In genomic region chr1:43977376-43978263, GRCh38 we compare ENCODE assay signal across 9 cellular contexts. TPM values are rescaled to one million over a fixed set of nuclear protein-coding genes. Genes with fewer than 3 reads are reported as not detected.
DNase-seq lines count a peak whose midpoint lies in the region; ATAC-seq and TF ChIP-seq lines count a peak whose summit lies in the region.
"Had no signal": no experiment of that assay in that cellular context is flagged by ENCODE, and none has a peak within 500 bp of the region (broad histone marks: within the 10 kb centered on the region; RNA-seq: fewer than 3 reads in every experiment).

No MANE protein-coding gene starts in this region.

- no peaks in the 10 kb centered on the region for H3K9me2 ChIP-seq in neural cell (ENCODE audit: insufficient read depth, low read length)

- dilution Hi-C loops in IMR-90 (cut with HindIII; ENCODE audit: low sequenced_read_pairs, unreplicated experiment), result no loop called here

- no peak for TF ChIP-seq EP300 in neural cell (conservative IDR thresholded peaks at IDR 0.05; ENCODE audit: poor library complexity, severe bottlenecking)
- no peak for TF ChIP-seq EP300 in stomach (IDR thresholded peaks at IDR 0.05)
- no peak for TF ChIP-seq EP300 in esophagus muscularis mucosa (IDR thresholded peaks at IDR 0.05)

- no peak overlapping the region for H4K91ac ChIP-seq in IMR-90 (ENCODE audit: insufficient read depth, low read depth, low read length)

- peaks cover 19% of the 10 kb centered on the region for H3K36me3 ChIP-seq in CD8-positive, alpha-beta T cell (ENCODE audit: insufficient read depth, low read length)
- H3K36me3 ChIP-seq in IMR-90 (ENCODE audit: control insufficient read depth, insufficient read depth, low read length) (peaks cover 30% of the 10 kb centered on the region), neural cell (ENCODE audit: insufficient read depth, low read length) (no peaks in the 10 kb centered on the region), stomach (peaks cover 12 to 45% (median 26%) of the 10 kb centered on the region in 4 donors), lower lobe of right lung (peaks cover 26% of the 10 kb centered on the region), esophagus muscularis mucosa (peaks cover 13 to 40% (median 33%) of the 10 kb centered on the region in 4 donors)

- H3F3A ChIP-seq in neural cell (ENCODE audit: insufficient read depth, low read length, poor library complexity, severe bottlenecking), result no peaks in the 10 kb centered on the region

- H2BK5ac ChIP-seq in IMR-90 (ENCODE audit: low read depth, low read length, poor library complexity, severe bottlenecking), result no peak overlapping the region

- no peak overlapping the region for H3K27ac Mint-ChIP-seq in CD8-positive, alpha-beta T cell
- no peak overlapping the region for H3K27ac Mint-ChIP-seq in activated naive CD8-positive, alpha-beta T cell treated with anti-CD3 and anti-CD28 coated beads for 36 hours

- BruUV-seq in IMR-90 (replicated peaks; lab: Mats Ljungman, UMichigan), result no TSS peak

- peaks cover 42% of the 10 kb centered on the region for H3K9me1 ChIP-seq in IMR-90 (ENCODE audit: insufficient read depth, low read length)

- H2AK5ac ChIP-seq in IMR-90 (ENCODE audit: low read depth, low read length), result no peak overlapping the region

- H3K9ac ChIP-seq in IMR-90 (ENCODE audit: low read depth, low read length), result no peak overlapping the region
- H3K9ac ChIP-seq in neural cell (ENCODE audit: low read length), result peak overlapping the region; percentile 76

- no peak overlapping the region for H3K4me3 ChIP-seq in CD8-positive, alpha-beta T cell (ENCODE audit: low read depth, low read length)
- H3K4me3 ChIP-seq in IMR-90 (ENCODE audit: insufficient read depth, low read depth, low read length) (no peak overlapping the region), neural cell (ENCODE audit: low read length) (peak overlapping the region; percentile 94), stomach (peak overlapping the region in 1 of 4 donors; percentile 72), lower lobe of right lung (no peak overlapping the region), esophagus muscularis mucosa (no peak overlapping the region)

- H3K4me3 Mint-ChIP-seq in CD8-positive, alpha-beta T cell, result peak overlapping the region; percentile 92
- H3K4me3 Mint-ChIP-seq in activated naive CD8-positive, alpha-beta T cell treated with anti-CD3 and anti-CD28 coated beads for 36 hours, result peak overlapping the region; percentile 82

- no peak overlapping the region for H2BK15ac ChIP-seq in IMR-90 (ENCODE audit: low read depth, low read length)

- H3K56ac ChIP-seq in IMR-90 (ENCODE audit: extremely low read depth, insufficient read depth, low read length), result no peak overlapping the region

- in situ Hi-C loops in IMR-90 (cut with MboI; ENCODE audit: low sequenced_read_pairs), result no loop called here

- TF ChIP-seq POLR2A in IMR-90 (IDR thresholded peaks at IDR 0.05; ENCODE audit: low read depth, low read length), result no peak
- TF ChIP-seq POLR2A in stomach (IDR thresholded peaks at IDR 0.05), result no peak
- no peak for TF ChIP-seq POLR2A in esophagus muscularis mucosa (IDR thresholded peaks at IDR 0.05; ENCODE audit: low read depth)

- H3K79me2 ChIP-seq in neural cell (replicated peaks; ENCODE audit: insufficient read depth, low read length), result peaks cover 40% of the 10 kb centered on the region

- intact Hi-C loops in CD8-positive, alpha-beta T cell (cut with DNase I, micrococcal nuclease), result loop anchor here (5.0 to 10.0 kb wide), 5 partner anchors 235 to 1643 kb away; partner anchors contain the start of genes ARMH1 (in 1 of the 2), CDC20 (in 1 of the 2), DMAP1 (in 1 of the 2) and FOXJ3 (in 1 of the 2)
- intact Hi-C loops in IMR-90 (cut with micrococcal nuclease) (no loop called here), stomach (cut with DNase I; ENCODE audit: low total_unique reads) (no loop called here), lower lobe of right lung (cut with DNase I) (no loop called here), esophagus muscularis mucosa (cut with DNase I) (no loop called here)

- no peaks in the 10 kb centered on the region for H3K9me3 ChIP-seq in CD8-positive, alpha-beta T cell (ENCODE audit: low read length)
- H3K9me3 ChIP-seq in IMR-90 (ENCODE audit: control insufficient read depth, insufficient read depth, low read length) (no peaks in the 10 kb centered on the region), neural cell (ENCODE audit: low read length) (no peaks in the 10 kb centered on the region), stomach (no peaks in the 10 kb centered on the region), lower lobe of right lung (no peaks in the 10 kb centered on the region), esophagus muscularis mucosa (no peaks in the 10 kb centered on the region)
- H3K9me3 ChIP-seq: suprapubic skin had no signal

- H3K23ac ChIP-seq in IMR-90 (ENCODE audit: low read depth, low read length), result no peak overlapping the region

- peaks cover 53% of the 10 kb centered on the region for H3K4me1 Mint-ChIP-seq in CD8-positive, alpha-beta T cell (ENCODE audit: low read depth)
- peaks cover 46% of the 10 kb centered on the region for H3K4me1 Mint-ChIP-seq in activated naive CD8-positive, alpha-beta T cell treated with anti-CD3 and anti-CD28 coated beads for 36 hours

- H2BK20ac ChIP-seq in IMR-90 (ENCODE audit: low read depth, low read length), result no peak overlapping the region

- peaks cover 13% of the 10 kb centered on the region for H3K27me3 Mint-ChIP-seq in CD8-positive, alpha-beta T cell (ENCODE audit: low read depth)
- H3K27me3 Mint-ChIP-seq in activated naive CD8-positive, alpha-beta T cell treated with anti-CD3 and anti-CD28 coated beads for 36 hours, result peaks cover 5% of the 10 kb centered on the region

- no peaks in the 10 kb centered on the region for H3K27me3 ChIP-seq in CD8-positive, alpha-beta T cell (ENCODE audit: insufficient read depth, low read length)
- H3K27me3 ChIP-seq in IMR-90 (ENCODE audit: control insufficient read depth, insufficient read depth, low read length) (no peaks in the 10 kb centered on the region), neural cell (ENCODE audit: insufficient read depth, low read depth, low read length) (no peaks in the 10 kb centered on the region), stomach (no peaks in the 10 kb centered on the region), lower lobe of right lung (ENCODE audit: low read depth) (no peaks in the 10 kb centered on the region), esophagus muscularis mucosa (no peaks in the 10 kb centered on the region)
- H3K27me3 ChIP-seq: suprapubic skin had no signal

- H3K14ac ChIP-seq in IMR-90 (replicated peaks; ENCODE audit: low read depth, low read length), result no peak overlapping the region

- peak overlapping the region; percentile 21 for H2AK9ac ChIP-seq in IMR-90 (replicated peaks; ENCODE audit: low read depth, low read length, poor library complexity)

- no peak overlapping the region for H3K18ac ChIP-seq in IMR-90 (ENCODE audit: low read depth, low read length)

- peaks cover 43 to 70% of the 10 kb centered on the region in 2 experiments; a peak in 3 of 4 replicates for H3K79me1 ChIP-seq in IMR-90 (ENCODE audit: low read depth in 1 of 2, low read length in 2 of 2)

- no peaks in the 10 kb centered on the region for H3K9me3 Mint-ChIP-seq in CD8-positive, alpha-beta T cell
- H3K9me3 Mint-ChIP-seq in activated naive CD8-positive, alpha-beta T cell treated with anti-CD3 and anti-CD28 coated beads for 36 hours, result no peaks in the 10 kb centered on the region

- POLR2A ChIA-PET in CD8-positive, alpha-beta T cell (lab: Charles Lee), result interaction anchor here (0.9 kb wide), 1 partner anchor 11 kb away, joined by 3 read pairs; no protein-coding TSS in a partner anchor
- POLR2A ChIA-PET in IMR-90 (lab: Charles Lee; ENCODE audit: unreplicated experiment), result no interaction called here

- H2AFZ ChIP-seq in IMR-90 (replicated peaks; ENCODE audit: low read length, poor library complexity) (no peak overlapping the region), neural cell (ENCODE audit: low read depth, low read length) (no peak overlapping the region)

- no peak overlapping the region for H4K8ac ChIP-seq in IMR-90 (ENCODE audit: low read depth in 2 of 2, low read length in 2 of 2)

- no peak for TF ChIP-seq RAD21 in IMR-90 (IDR thresholded peaks at IDR 0.05; ENCODE audit: low read length)
- no peak for TF ChIP-seq RAD21 in neural cell (conservative IDR thresholded peaks at IDR 0.05)

- no peak for TF ChIP-seq CTCF in CD8-positive, alpha-beta T cell (IDR thresholded peaks at IDR 0.05)
- TF ChIP-seq CTCF in IMR-90 (conservative IDR thresholded peaks at IDR 0.05; ENCODE audit: low read depth, low read length), result no peak
- TF ChIP-seq CTCF in neural cell (IDR thresholded peaks at IDR 0.05; ENCODE audit: poor library complexity, severe bottlenecking), result no peak
- TF ChIP-seq CTCF in stomach (IDR thresholded peaks at IDR 0.05), result no peak
- TF ChIP-seq CTCF in lower lobe of right lung (IDR thresholded peaks at IDR 0.05), result no peak
- no peak for TF ChIP-seq CTCF in esophagus muscularis mucosa (IDR thresholded peaks at IDR 0.05)

- H4K20me1 ChIP-seq in IMR-90 (ENCODE audit: insufficient read depth, low read length), result peaks cover 41% of the 10 kb centered on the region
- H4K20me1 ChIP-seq in neural cell (ENCODE audit: insufficient read depth), result peaks cover 3% of the 10 kb centered on the region

- no peak overlapping the region for H3K4ac ChIP-seq in IMR-90 (ENCODE audit: low read depth, low read length)

- no peak for ATAC-seq in CD8-positive, alpha-beta T cell
- ATAC-seq in IMR-90 (ENCODE audit: low read depth), result no peak
- no peak for ATAC-seq in GM18519 (IDR thresholded peaks at IDR 0.05; ENCODE audit: low FRiP score, unreplicated experiment)
- ATAC-seq in lower lobe of right lung, result no peak

- H3K4me2 ChIP-seq in IMR-90 (ENCODE audit: low read depth, low read length), result no peak overlapping the region
- H3K4me2 ChIP-seq in neural cell (ENCODE audit: low read length), result no peak overlapping the region

- H3K4me1 ChIP-seq in CD8-positive, alpha-beta T cell (ENCODE audit: insufficient read depth, low read length), result peaks cover 30% of the 10 kb centered on the region
- H3K4me1 ChIP-seq in IMR-90 (ENCODE audit: control insufficient read depth, insufficient read depth, low read length) (peaks cover 23% of the 10 kb centered on the region), stomach (peaks cover 52 to 71% (median 65%) of the 10 kb centered on the region in 4 donors), lower lobe of right lung (peaks cover 51% of the 10 kb centered on the region), esophagus muscularis mucosa (peaks cover 50 to 71% (median 60%) of the 10 kb centered on the region in 4 donors)

- H3K36me3 Mint-ChIP-seq in CD8-positive, alpha-beta T cell, result peaks cover 43% of the 10 kb centered on the region
- peaks cover 48% of the 10 kb centered on the region for H3K36me3 Mint-ChIP-seq in activated naive CD8-positive, alpha-beta T cell treated with anti-CD3 and anti-CD28 coated beads for 36 hours

- no peak overlapping the region for H2BK120ac ChIP-seq in IMR-90 (ENCODE audit: low read depth, low read length)

- H3K27ac ChIP-seq in CD8-positive, alpha-beta T cell (ENCODE audit: low read depth, low read length), result no peak overlapping the region
- no peak overlapping the region for H3K27ac ChIP-seq in IMR-90 (ENCODE audit: insufficient read depth, low read length)
- no peak overlapping the region for H3K27ac ChIP-seq in neural cell (ENCODE audit: low read length)
- H3K27ac ChIP-seq in stomach, result peak overlapping the region in 1 of 5 donors; percentile 70
- H3K27ac ChIP-seq in lower lobe of right lung, result no peak overlapping the region
- peak overlapping the region in 1 of 4 donors; percentile 51 for H3K27ac ChIP-seq in esophagus muscularis mucosa (replicated peaks in 1 of 4)
- H3K27ac ChIP-seq: suprapubic skin had no signal

- DNase-seq in CD8-positive, alpha-beta T cell, result no peak
- no peak for DNase-seq in IMR-90
- no peak for DNase-seq in activated naive CD8-positive, alpha-beta T cell treated with anti-CD3 and anti-CD28 coated beads for 36 hours
- DNase-seq in stomach, result no peak
- DNase-seq in lower lobe of right lung, result no peak
- DNase-seq in esophagus muscularis mucosa (ENCODE audit: extremely low spot score), result no peak

- H4K5ac ChIP-seq in IMR-90 (ENCODE audit: low read depth, low read length), result no peak overlapping the region

- CTCF ChIA-PET in CD8-positive, alpha-beta T cell (lab: Charles Lee), result interaction anchor here (1.0 to 1.7 kb wide), 2 partner anchors 13 to 32 kb away, joined by 4 to 5 read pairs; partner anchors contain the start of gene CCDC24
- CTCF ChIA-PET in IMR-90 (lab: Yijun Ruan, JAX), result no interaction called here

- 79% methylated on average over 2 of the region's 9 CpGs; no CpG with 5 or more reads in 1 of the 2 experiments for WGBS in IMR-90 (ENCODE audit: extremely low coverage in 2 of 2, insufficient read length in 1 of 2), 2 experiments
- WGBS in stomach, 5 donors, result 81 to 86% (median 82%) methylated on average over 9 of the region's 9 CpGs
- WGBS in esophagus muscularis mucosa, result 88% methylated on average over 9 of the region's 9 CpGs

RNA-seq across cellular contexts. Expression of gene B4GALT2, which starts 1.4 kb away (rescaled TPM):
- total RNA-seq in CD8-positive, alpha-beta T cell, result under 1 TPM; 0.42 to 0.71 TPM
- total RNA-seq in IMR-90 (2012; rRNA removed), result 57.2 and 60.8 TPM in 2 replicates
- polyA plus RNA-seq in IMR-90 (2012; rRNA removed), result 52.3 and 74.7 TPM in 2 replicates
- polyA plus RNA-seq in IMR-90 (2012; cell fraction: cytosol; rRNA removed), result 67.7 and 79.7 TPM in 2 replicates
- polyA plus RNA-seq in IMR-90 (2012; cell fraction: nucleus; rRNA removed; ENCODE audit: low replicate concordance), result 31.2 and 77.9 TPM in 2 replicates
- 10 to 100 TPM; 38.5 to 41.6 TPM for total RNA-seq in activated naive CD8-positive, alpha-beta T cell treated with anti-CD3 and anti-CD28 coated beads for 36 hours
- 129 and 147 TPM in 2 replicates for polyA plus RNA-seq in neural cell
- polyA minus RNA-seq in neural cell, result 117 and 141 TPM in 2 replicates
- 10 to 100 TPM; 15.2 to 30.9 (median 23.8) TPM for total RNA-seq in stomach
- polyA plus RNA-seq in stomach, result 10 to 100 TPM; 19.9 to 37.4 (median 21.3) TPM
- total RNA-seq in lower lobe of right lung, result 17.3 TPM
- 10 to 100 TPM; 45.3 to 94.5 (median 77.5) TPM for total RNA-seq in esophagus muscularis mucosa

RNA-seq across cellular contexts. Expression of gene ATP6V0B, which starts 2.9 kb away (rescaled TPM):
- total RNA-seq in CD8-positive, alpha-beta T cell, result 10 to 100 TPM; 52.0 to 56.3 TPM
- 72.1 and 80.3 TPM in 2 replicates for total RNA-seq in IMR-90 (2012; rRNA removed)
- 169 and 209 TPM in 2 replicates for polyA plus RNA-seq in IMR-90 (2012; rRNA removed)
- 211 and 228 TPM in 2 replicates for polyA plus RNA-seq in IMR-90 (2012; cell fraction: cytosol; rRNA removed)
- polyA plus RNA-seq in IMR-90 (2012; cell fraction: nucleus; rRNA removed; ENCODE audit: low replicate concordance), result 173 and 195 TPM in 2 replicates
- total RNA-seq in activated naive CD8-positive, alpha-beta T cell treated with anti-CD3 and anti-CD28 coated beads for 36 hours, result 100 to 1,000 TPM; 116 to 122 TPM
- polyA plus RNA-seq in neural cell, result 580 and 705 TPM in 2 replicates
- polyA minus RNA-seq in neural cell, result 239 and 250 TPM in 2 replicates
- 100 to 1,000 TPM in 1 of 5 donors, 10 to 100 TPM in 4; 32.1 to 142 (median 85.2) TPM for total RNA-seq in stomach
- 100 to 1,000 TPM in 2 of 3 donors, 10 to 100 TPM in 1; 94.7 to 188 (median 162) TPM for polyA plus RNA-seq in stomach
- total RNA-seq in lower lobe of right lung, result 205 TPM
- total RNA-seq in esophagus muscularis mucosa, result 100 to 1,000 TPM in 1 of 4 donors, 10 to 100 TPM in 3; 68.1 to 122 (median 98.2) TPM

RNA-seq across cellular contexts. Expression of gene DPH2, which starts 7.8 kb away (rescaled TPM):
- 10 to 100 TPM; 14.8 to 15.7 TPM for total RNA-seq in CD8-positive, alpha-beta T cell
- 18.9 and 21.0 TPM in 2 replicates for total RNA-seq in IMR-90 (2012; rRNA removed)
- polyA plus RNA-seq in IMR-90 (2012; rRNA removed), result 32.2 and 38.0 TPM in 2 replicates
- 23.4 and 39.1 TPM in 2 replicates for polyA plus RNA-seq in IMR-90 (2012; cell fraction: cytosol; rRNA removed)
- 133 and 182 TPM in 2 replicates for polyA plus RNA-seq in IMR-90 (2012; cell fraction: nucleus; rRNA removed; ENCODE audit: low replicate concordance)
- total RNA-seq in activated naive CD8-positive, alpha-beta T cell treated with anti-CD3 and anti-CD28 coated beads for 36 hours, result 10 to 100 TPM; 65.2 to 66.7 TPM
- polyA plus RNA-seq in neural cell, result 26.0 and 29.2 TPM in 2 replicates
- polyA minus RNA-seq in neural cell, result 13.1 and 16.3 TPM in 2 replicates
- 10 to 100 TPM in 4 of 5 donors, 1 to 10 TPM in 1; 6.4 to 93.2 (median 26.8) TPM for total RNA-seq in stomach
- 10 to 100 TPM; 10.2 to 13.7 (median 11.6) TPM for polyA plus RNA-seq in stomach
- 15.0 TPM for total RNA-seq in lower lobe of right lung
- 10 to 100 TPM; 13.7 to 29.2 (median 19.2) TPM for total RNA-seq in esophagus muscularis mucosa

RNA-seq across cellular contexts. Expression of gene CCDC24, which starts 13.8 kb away (rescaled TPM):
- total RNA-seq in CD8-positive, alpha-beta T cell, result under 1 TPM; 0.33 to 0.71 TPM
- total RNA-seq in IMR-90 (2012; rRNA removed) (1.4 and 1.7 TPM in 2 replicates), stomach (10 to 100 TPM in 2 of 5 donors, 1 to 10 TPM in 3; 1.2 to 32.4 (median 6.7) TPM), lower lobe of right lung (10.7 TPM), esophagus muscularis mucosa (1 to 10 TPM; 6.2 to 7.3 (median 6.7) TPM)
- polyA plus RNA-seq in IMR-90 (2012; rRNA removed) (4.3 and 4.6 TPM in 2 replicates), neural cell (16.3 and 16.5 TPM in 2 replicates), stomach (10 to 100 TPM in 2 of 3 donors, 1 to 10 TPM in 1; 5.3 to 16.7 (median 14.6) TPM)
- polyA plus RNA-seq in IMR-90 (2012; cell fraction: cytosol; rRNA removed), result 4.3 and 4.7 TPM in 2 replicates
- 11.7 and 31.3 TPM in 2 replicates for polyA plus RNA-seq in IMR-90 (2012; cell fraction: nucleus; rRNA removed; ENCODE audit: low replicate concordance)
- total RNA-seq in activated naive CD8-positive, alpha-beta T cell treated with anti-CD3 and anti-CD28 coated beads for 36 hours, result 1 to 10 TPM; 1.0 to 1.5 TPM
- 3.2 and 4.2 TPM in 2 replicates for polyA minus RNA-seq in neural cell

RNA-seq across cellular contexts. Expression of gene IPO13, which starts 30.9 kb away (rescaled TPM):
- 1 to 10 TPM; 6.5 to 8.1 TPM for total RNA-seq in CD8-positive, alpha-beta T cell
- total RNA-seq in IMR-90 (2012; rRNA removed) (14.2 and 15.2 TPM in 2 replicates), stomach (10 to 100 TPM in 3 of 5 donors, 1 to 10 TPM in 2; 6.2 to 54.5 (median 15.9) TPM), lower lobe of right lung (28.2 TPM), esophagus muscularis mucosa (10 to 100 TPM; 24.5 to 39.9 (median 29.1) TPM)
- polyA plus RNA-seq in IMR-90 (2012; rRNA removed) (18.7 and 19.0 TPM in 2 replicates), neural cell (29.8 and 38.4 TPM in 2 replicates), stomach (10 to 100 TPM; 14.2 to 26.5 (median 22.6) TPM)
- polyA plus RNA-seq in IMR-90 (2012; cell fraction: cytosol; rRNA removed), result 17.0 and 20.8 TPM in 2 replicates
- 38.2 and 128 TPM in 2 replicates for polyA plus RNA-seq in IMR-90 (2012; cell fraction: nucleus; rRNA removed; ENCODE audit: low replicate concordance)
- 10 to 100 TPM; 15.8 to 16.9 TPM for total RNA-seq in activated naive CD8-positive, alpha-beta T cell treated with anti-CD3 and anti-CD28 coated beads for 36 hours
- polyA minus RNA-seq in neural cell, result 36.6 and 39.0 TPM in 2 replicates

Comparison
In these comparisons a context has a peak if more than half of its experiments do, and no peak if none do; other contexts are left out.
1. RNA of gene B4GALT2, which starts 1.4 kb away (total RNA-seq): 45.3 to 94.5 TPM in esophagus muscularis mucosa, 57.2 to 60.8 TPM in IMR-90, 38.5 to 41.6 TPM in activated naive CD8-positive, alpha-beta T cell treated with anti-CD3 and anti-CD28 coated beads for 36 hours, 15.2 to 30.9 TPM in stomach and 17.3 TPM in lower lobe of right lung (single experiment); 0.42 to 0.71 TPM in CD8-positive, alpha-beta T cell; every median in the first group is over 4 times any median in the second.
2. intact Hi-C loops: an anchor here in CD8-positive, alpha-beta T cell (5.0 to 10.0 kb wide); none called in IMR-90, stomach, lower lobe of right lung and esophagus muscularis mucosa.